14 cellular contexts compared by ENCODE assay signal in the genomic region with DNA sequence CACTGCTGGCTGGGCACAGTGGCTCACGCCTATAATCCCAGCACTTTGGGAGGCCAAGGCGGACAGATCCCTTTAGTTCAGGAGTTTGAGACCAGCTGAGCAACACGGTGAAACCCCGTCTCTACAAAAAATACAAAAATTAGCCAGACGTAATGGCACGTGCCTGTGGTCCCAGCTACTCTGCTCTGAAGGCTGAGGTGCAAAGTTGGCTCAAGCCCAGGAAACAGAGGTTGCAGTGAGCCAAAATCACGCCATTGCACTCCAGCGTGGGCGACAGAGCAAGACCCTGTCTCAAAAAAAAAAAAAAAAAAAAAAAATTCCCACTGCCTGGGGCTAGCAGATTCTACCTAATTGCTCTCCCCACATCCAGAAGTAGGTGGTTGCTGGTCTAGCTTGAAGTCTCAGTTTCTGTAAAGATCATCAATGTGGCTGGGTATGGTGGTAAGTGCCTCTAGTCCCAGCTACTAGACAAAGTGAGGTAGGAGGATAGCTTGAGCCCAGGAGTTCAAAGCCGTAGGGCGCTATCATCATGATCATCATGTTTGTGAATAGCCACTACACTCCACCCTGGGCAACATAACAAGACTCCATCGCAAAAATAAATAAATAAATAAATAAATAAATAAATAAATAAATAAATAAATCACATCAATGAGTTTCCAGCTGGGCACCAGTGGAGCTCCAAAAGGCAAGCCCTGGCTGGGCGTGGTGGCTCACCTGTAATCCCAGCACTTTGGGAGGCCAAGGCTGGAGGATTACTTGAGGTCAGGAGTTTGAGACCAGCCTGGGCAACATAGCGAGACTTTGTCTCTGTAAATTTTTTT. TPM values are rescaled to one million over a fixed set of nuclear protein-coding genes. Genes with fewer than 3 reads are reported as not detected.
DNase-seq lines count a peak whose midpoint lies in the region; ATAC-seq and TF ChIP-seq lines count a peak whose summit lies in the region.
"Had no signal": no experiment of that assay in that cellular context is flagged by ENCODE, and none has a peak within 500 bp of the region (broad histone marks: within the 10 kb centered on the region; RNA-seq: fewer than 3 reads in every experiment).

No MANE protein-coding gene starts in this region.

- peak overlapping the region in 7 of 8 donors; percentile 47 to 94 (median 70) for H3K4me3 Mint-ChIP-seq in CD4-positive, alpha-beta memory T cell
- peak overlapping the region; percentile 41 for H3K4me3 Mint-ChIP-seq in central memory CD8-positive, alpha-beta T cell
- H3K4me3 Mint-ChIP-seq: memory B cell had no signal

- peak overlapping the region; percentile 94 to 100 (median 98) for H3K27ac Mint-ChIP-seq in CD4-positive, alpha-beta memory T cell
- peak overlapping the region; percentile 96 for H3K27ac Mint-ChIP-seq in central memory CD8-positive, alpha-beta T cell (ENCODE audit: low read depth)
- H3K27ac Mint-ChIP-seq: memory B cell had no signal

- H3K9ac ChIP-seq in PC-3 (ENCODE audit: low read length) (no peak overlapping the region), smooth muscle cell (ENCODE audit: low read depth) (no peak overlapping the region)

- no peaks in the 10 kb centered on the region for H4K20me1 ChIP-seq in PC-3 (ENCODE audit: low read length)
- H4K20me1 ChIP-seq in smooth muscle cell (ENCODE audit: low read depth) = no peaks in the 10 kb centered on the region

- no peaks in the 10 kb centered on the region for H3K27me3 ChIP-seq in CD4-positive, alpha-beta memory T cell (ENCODE audit: insufficient read depth, low read length)
- H3K27me3 ChIP-seq in PC-3 (ENCODE audit: low read length) (no peaks in the 10 kb centered on the region), smooth muscle cell (ENCODE audit: low read depth) (no peaks in the 10 kb centered on the region)
- H3K27me3 ChIP-seq: esophagus squamous epithelium had no signal

- H3F3A ChIP-seq in PC-3 (ENCODE audit: low read length, unreplicated experiment) = peaks cover 4% of the 10 kb centered on the region
- H3F3A ChIP-seq in smooth muscle cell (ENCODE audit: low read depth) = peaks cover 34% of the 10 kb centered on the region

- DNase-seq in CD4-positive, alpha-beta memory T cell = peak in 4 of 5 donors; percentile 38 to 68 (median 48)
- DNase-seq in PC-3 (no peak), smooth muscle cell (lab: John Stamatoyannopoulos, UW; ENCODE audit: unreplicated experiment) (no peak), HPDE6-E6E7 (ENCODE audit: extremely low spot score) (no peak)
- no peak for DNase-seq in central memory CD8-positive, alpha-beta T cell (ENCODE audit: low spot score in 2 of 2)
- no peak for DNase-seq in stimulated activated CD4-positive, alpha-beta T cell treated with anti-CD3 and anti-CD28 coated beads, Interleukin-4, amount 100 ng/mL, for 24 hours
- DNase-seq: caudate nucleus, esophagus squamous epithelium, GOT3, NCI-H1092 treated with DMSO at 0.1 percent for 48 hours, NCI-H524 had no signal

- no peak for TF ChIP-seq CTCF in PC-3 (conservative IDR thresholded peaks at IDR 0.05; ENCODE audit: low read depth, low read length)
- TF ChIP-seq CTCF in smooth muscle cell (IDR thresholded peaks at IDR 0.05; ENCODE audit: borderline replicate concordance, insufficient read depth, poor library complexity, severe bottlenecking) = no peak

- WGBS in smooth muscle cell (ENCODE audit: low lambda C conversion rate) = 56% methylated on average over 14 of the region's 14 CpGs

- H3K4me3 ChIP-seq in CD4-positive, alpha-beta memory T cell (ENCODE audit: low read length in 2 of 2) = no peak overlapping the region
- no peak overlapping the region for H3K4me3 ChIP-seq in PC-3 (ENCODE audit: low read length)
- no peak overlapping the region for H3K4me3 ChIP-seq in smooth muscle cell
- H3K4me3 ChIP-seq: esophagus squamous epithelium had no signal

- H3K79me2 ChIP-seq in PC-3 (ENCODE audit: low read length) (peaks cover 18% of the 10 kb centered on the region), smooth muscle cell (ENCODE audit: low read depth) (no peaks in the 10 kb centered on the region)

- H3K9me3 Mint-ChIP-seq in CD4-positive, alpha-beta memory T cell = no peaks in the 10 kb centered on the region
- H3K9me3 Mint-ChIP-seq in central memory CD8-positive, alpha-beta T cell = no peaks in the 10 kb centered on the region
- H3K9me3 Mint-ChIP-seq: memory B cell had no signal

- no peaks in the 10 kb centered on the region for H3K36me3 ChIP-seq in CD4-positive, alpha-beta memory T cell (ENCODE audit: insufficient read depth, low read length)
- H3K36me3 ChIP-seq in PC-3 (ENCODE audit: low read depth, low read length) (no peaks in the 10 kb centered on the region), smooth muscle cell (ENCODE audit: low read depth) (no peaks in the 10 kb centered on the region)
- H3K36me3 ChIP-seq: esophagus squamous epithelium had no signal

- POLR2A ChIA-PET in CD4-positive, alpha-beta memory T cell (lab: Charles Lee; ENCODE audit: partially characterized antibody) = interaction anchor here (0.9 to 7.0 kb wide), 6 partner anchors 9 to 177 kb away, joined by 3 to 97 read pairs (median 6); a partner anchor contains a TSS
- POLR2A ChIA-PET in PC-3 (lab: Charles Lee; ENCODE audit: unreplicated experiment) = interaction anchor here (0.7 kb wide), 1 partner anchor 85 kb away, joined by 3 read pairs; no protein-coding TSS in a partner anchor

- peak overlapping the region; percentile 89 for H3K27ac ChIP-seq in CD4-positive, alpha-beta memory T cell (ENCODE audit: low read depth, low read length)
- H3K27ac ChIP-seq in PC-3 (ENCODE audit: low read length) (peak overlapping the region; percentile 87; the same call in 1 of the 2 replicates), smooth muscle cell (ENCODE audit: low read depth) (peak overlapping the region; percentile 97)

- peaks cover 52 to 86% (median 70%) of the 10 kb centered on the region in 4 donors for H3K4me1 Mint-ChIP-seq in CD4-positive, alpha-beta memory T cell
- H3K4me1 Mint-ChIP-seq in central memory CD8-positive, alpha-beta T cell = peaks cover 74% of the 10 kb centered on the region

- no peak for ATAC-seq in PC-3
- no peak for ATAC-seq in central memory CD8-positive, alpha-beta T cell (replicated peaks; ENCODE audit: extremely low read depth, poor library complexity, severe bottlenecking)
- no peak for ATAC-seq in GM19452 (IDR thresholded peaks at IDR 0.05; ENCODE audit: unreplicated experiment)

- CTCF ChIA-PET in CD4-positive, alpha-beta memory T cell (lab: Charles Lee; ENCODE audit: partially characterized antibody) = interaction anchor here (1.2 to 5.3 kb wide), 3 partner anchors 14 to 45 kb away, joined by 4 to 36 read pairs (median 4); a partner anchor contains a TSS
- CTCF ChIA-PET in PC-3 (lab: Charles Lee) = no interaction called here

- no peaks in the 10 kb centered on the region for H3K9me3 ChIP-seq in CD4-positive, alpha-beta memory T cell (ENCODE audit: control insufficient read depth in 1 of 2, low read length in 2 of 2)
- H3K9me3 ChIP-seq in PC-3 (ENCODE audit: low read length) = no peaks in the 10 kb centered on the region
- no peaks in the 10 kb centered on the region for H3K9me3 ChIP-seq in smooth muscle cell (replicated peaks; ENCODE audit: low read depth)
- H3K9me3 ChIP-seq: esophagus squamous epithelium had no signal

- H3K4me2 ChIP-seq in PC-3 (ENCODE audit: low read length) = no peak overlapping the region
- H3K4me2 ChIP-seq in smooth muscle cell = no peak overlapping the region

- intact Hi-C loops in CD4-positive, alpha-beta memory T cell (cut with micrococcal nuclease) = loop anchor here (5.0 kb wide), 1 partner anchor 767 kb away; a partner anchor contains a TSS
- intact Hi-C loops in PC-3 (cut with micrococcal nuclease) = no loop called here

- H3K27me3 Mint-ChIP-seq in CD4-positive, alpha-beta memory T cell = no peaks in the 10 kb centered on the region
- H3K27me3 Mint-ChIP-seq in central memory CD8-positive, alpha-beta T cell = no peaks in the 10 kb centered on the region

- no peaks in the 10 kb centered on the region for H3K36me3 Mint-ChIP-seq in CD4-positive, alpha-beta memory T cell
- H3K36me3 Mint-ChIP-seq in central memory CD8-positive, alpha-beta T cell (ENCODE audit: insufficient read depth) = peaks cover 13% of the 10 kb centered on the region
- H3K36me3 Mint-ChIP-seq: memory B cell had no signal

- no peak overlapping the region for H2AFZ ChIP-seq in PC-3 (ENCODE audit: low read length)
- H2AFZ ChIP-seq in smooth muscle cell (ENCODE audit: low read depth) = no peak overlapping the region

- peaks cover 85% of the 10 kb centered on the region for H3K4me1 ChIP-seq in CD4-positive, alpha-beta memory T cell (ENCODE audit: insufficient read depth, low read length)
- H3K4me1 ChIP-seq in PC-3 (ENCODE audit: insufficient read depth, low read length) (peaks cover 45% of the 10 kb centered on the region), smooth muscle cell (ENCODE audit: low read depth) (peaks cover 5% of the 10 kb centered on the region)

- BruUV-seq in PC-3 (replicated peaks; lab: Mats Ljungman, UMichigan) = no TSS peak

- no peaks in the 10 kb centered on the region for H3K9me2 ChIP-seq in PC-3 (replicated peaks; ENCODE audit: low read length)

RNA-seq across cellular contexts. Expression of a gene that starts 6.4 kb away (rescaled TPM):
- 10 to 100 TPM; 10.4 to 11.1 TPM for total RNA-seq in CD4-positive, alpha-beta memory T cell
- 10 to 100 TPM; 14.5 to 16.8 TPM for polyA plus RNA-seq in CD4-positive, alpha-beta memory T cell
- total RNA-seq in PC-3 (2014; rRNA removed) (28.5 and 31.4 TPM in 2 replicates), smooth muscle cell (3.1 and 9.9 TPM in 2 replicates)
- 10.9 and 14.7 TPM in 2 replicates for polyA plus RNA-seq in smooth muscle cell

RNA-seq across cellular contexts. Expression of a gene that starts 17.9 kb away (rescaled TPM):
- total RNA-seq in CD4-positive, alpha-beta memory T cell = 100 to 1,000 TPM; 410 to 420 TPM
- polyA plus RNA-seq in CD4-positive, alpha-beta memory T cell = 10 to 100 TPM; 25.9 to 55.9 TPM
- total RNA-seq in PC-3 (2014; rRNA removed) = 89.7 and 106 TPM in 2 replicates
- total RNA-seq in smooth muscle cell = 9.5 and 14.7 TPM in 2 replicates
- polyA plus RNA-seq in smooth muscle cell = 11.1 and 14.8 TPM in 2 replicates

RNA-seq across cellular contexts. Expression of a gene that starts 27.4 kb away (rescaled TPM):
- total RNA-seq in CD4-positive, alpha-beta memory T cell = 10 to 100 TPM; 52.2 to 56.7 TPM
- polyA plus RNA-seq in CD4-positive, alpha-beta memory T cell = 1 to 10 TPM in 1 of 2 donors, under 1 TPM in 1; 0.56 to 1.9 TPM
- 213 and 276 TPM in 2 replicates for total RNA-seq in PC-3 (2014; rRNA removed)
- 23.6 TPM in 2 replicates for total RNA-seq in smooth muscle cell
- polyA plus RNA-seq in smooth muscle cell = 10.4 and 13.4 TPM in 2 replicates

RNA-seq across cellular contexts. Expression of a gene that starts 32.7 kb away (rescaled TPM):
- 10 to 100 TPM; 45.2 to 49.3 TPM for total RNA-seq in CD4-positive, alpha-beta memory T cell
- 1 to 10 TPM; 1.2 to 8.5 TPM for polyA plus RNA-seq in CD4-positive, alpha-beta memory T cell
- 38.7 and 44.8 TPM in 2 replicates for total RNA-seq in PC-3 (2014; rRNA removed)
- total RNA-seq in smooth muscle cell = 12.5 and 12.8 TPM in 2 replicates
- polyA plus RNA-seq in smooth muscle cell = 7.8 and 10.0 TPM in 2 replicates

RNA-seq across cellular contexts. Expression of a gene that starts 32.7 kb away (rescaled TPM):
- not detected for total RNA-seq in CD4-positive, alpha-beta memory T cell
- polyA plus RNA-seq in CD4-positive, alpha-beta memory T cell = under 1 TPM in 1 of 2 donors, not detected in 1; 0.15 TPM
- total RNA-seq in PC-3 (2014; rRNA removed) (2.0 and 2.6 TPM in 2 replicates), smooth muscle cell (0.36 and 0.72 TPM in 2 replicates)
- 0.32 and 0.47 TPM in 2 replicates for polyA plus RNA-seq in smooth muscle cell
- total RNA-seq: RPMI7951 had no signal

Comparison
In these comparisons a context has a peak if more than half of its experiments do, and no peak if none do; other contexts are left out.
1. DNase-seq: peak in CD4-positive, alpha-beta memory T cell (4 of 5); none in PC-3 (single experiment), central memory CD8-positive, alpha-beta T cell (0 of 2), smooth muscle cell (single experiment), HPDE6-E6E7 (single experiment) and stimulated activated CD4-positive, alpha-beta T cell treated with anti-CD3 and anti-CD28 coated beads, Interleukin-4, amount 100 ng/mL, for 24 hours (single experiment).
2. Peak in every context shown above with its lines, with median percentiles within 50 percentile points of each other: H3K27ac ChIP-seq.